Comparison of ENCODE assay signal across 25 cellular contexts in genomic region chr3:14159426-14159825, GRCh38.
"Had no signal": no experiment of that assay in that cellular context is flagged by ENCODE, and none has a peak within 500 bp of the region (broad histone marks: within the 10 kb centered on the region; RNA-seq: fewer than 3 reads in every experiment).

No MANE protein-coding gene starts in this region.

- H3K4me3 ChIP-seq: coronary artery, dorsolateral prefrontal cortex, esophagus squamous epithelium, gastrocnemius medialis, heart right ventricle, left lung, lower lobe of right lung, mucosa of descending colon had no signal

- H3K4me3 Mint-ChIP-seq: mesothelial cell of epicardium; naive B cell; naive thymus-derived CD8-positive, alpha-beta T cell had no signal

- H3K27me3 ChIP-seq: dorsolateral prefrontal cortex, esophagus squamous epithelium, gastrocnemius medialis, heart right ventricle, left lung had no signal

- FAIRE-seq: endothelial cell of umbilical vein, islet of Langerhans, keratinocyte had no signal

- H3K4me1 Mint-ChIP-seq: mesothelial cell of epicardium had no signal

- H3K27me3 Mint-ChIP-seq: naive B cell; naive thymus-derived CD8-positive, alpha-beta T cell had no signal

- DNase-seq: dermis blood vessel endothelial cell; dorsolateral prefrontal cortex; effector CD4-positive, alpha-beta T cell; effector memory CD4-positive, alpha-beta T cell; esophagus squamous epithelium; foreskin fibroblast; foreskin melanocyte; gastrocnemius medialis; glutamatergic neuron; head of caudate nucleus; heart right ventricle; hippocampal formation; left cardiac atrium; left lung; left ventricle myocardium superior; lower lobe of right lung; mesenchymal stem cell; mucosa of descending colon; naive B cell; naive thymus-derived CD8-positive, alpha-beta T cell had no signal

- H3K27ac Mint-ChIP-seq: mesothelial cell of epicardium, naive B cell had no signal

- H3K27ac ChIP-seq: coronary artery, dorsolateral prefrontal cortex, esophagus squamous epithelium, gastrocnemius medialis, heart right ventricle, left lung, lower lobe of right lung had no signal

- ATAC-seq: gastrocnemius medialis; heart right ventricle; left cardiac atrium; left lung; left ventricle myocardium superior; lower lobe of right lung; mucosa of descending colon; naive thymus-derived CD8-positive, alpha-beta T cell had no signal

- H3K4me1 ChIP-seq: heart right ventricle, left lung, lower lobe of right lung had no signal
